In genomic region chrX:154784149-154784985, GRCh38 we compare ENCODE assay signal across 2 cellular contexts.
TF ChIP-seq lines count a peak whose summit lies in the region.

No MANE protein-coding gene starts in this region.

TF ChIP-seq in GM12891, 5 proteins besides CTCF, POLR2A, EP300 and RAD21:
- TF ChIP-seq TAF1 (IDR thresholded peaks at IDR 0.05; ENCODE audit: low read depth, low read length) (no peak), SPI1 (IDR thresholded peaks at IDR 0.05; ENCODE audit: low read depth, low read length) (0 out of 2 replicates have a peak, but pooled peaks have one; percentile 12), PAX5 (IDR thresholded peaks at IDR 0.05; ENCODE audit: insufficient read depth, low read length, severe bottlenecking) (no peak), POLR2AphosphoS5 (IDR thresholded peaks at IDR 0.05; ENCODE audit: low read depth, low read length) (no peak)

TF ChIP-seq in HepG2, 621 proteins besides CTCF, POLR2A, EP300 and RAD21:
- no peak for TF ChIP-seq U2AF2 (IDR thresholded peaks at IDR 0.05; ENCODE audit: low read depth, low read length)
- TF ChIP-seq ZNF232 (CRISPR knock-in tag; IDR thresholded peaks at IDR 0.05; ENCODE audit: borderline replicate concordance): no peak
- TF ChIP-seq MAFK (conservative IDR thresholded peaks at IDR 0.05 in 1 of 2, IDR thresholded peaks at IDR 0.05 in 1 of 2; ENCODE audit: low read length in 2 of 2): peak; percentile 4 to 56; a peak in 2 of 4 replicates
- TF ChIP-seq ZFAT (CRISPR knock-in tag; conservative IDR thresholded peaks at IDR 0.05): no peak
- 0 out of 2 replicates have a peak, but pooled peaks have one; percentile 4 for TF ChIP-seq MAFF (IDR thresholded peaks at IDR 0.05; ENCODE audit: low read depth, low read length)
